21 cellular contexts compared by ENCODE assay signal in the genomic region with DNA sequence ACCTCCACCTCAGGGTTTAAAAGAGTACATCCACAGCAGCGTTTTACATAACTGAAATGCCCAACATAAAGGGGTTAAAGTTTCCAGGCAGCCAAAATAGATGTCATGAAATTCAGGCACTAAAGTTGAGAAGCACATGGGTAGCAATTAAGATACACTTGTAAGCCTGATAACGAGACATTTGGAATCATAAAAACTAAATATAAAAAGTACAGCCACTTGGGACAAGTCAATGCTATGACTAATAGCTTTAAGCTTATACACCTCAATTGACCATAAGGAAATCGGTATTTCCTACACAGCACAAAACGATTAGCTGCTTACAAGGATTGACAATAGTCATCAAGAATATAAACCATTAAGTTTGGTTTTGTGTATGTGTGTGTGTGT. TPM values are rescaled to one million over a fixed set of nuclear protein-coding genes. Genes with fewer than 3 reads are reported as not detected.
DNase-seq lines count a peak whose midpoint lies in the region; ATAC-seq and TF ChIP-seq lines count a peak whose summit lies in the region.
"Had no signal": no experiment of that assay in that cellular context is flagged by ENCODE, and none has a peak within 500 bp of the region (broad histone marks: within the 10 kb centered on the region; RNA-seq: fewer than 3 reads in every experiment).

No MANE protein-coding gene starts in this region.

- H3K4me3 Mint-ChIP-seq in GM23338 (no peak overlapping the region), nephron progenitor cell (no peak overlapping the region)
- H3K4me3 Mint-ChIP-seq: activated naive CD8-positive, alpha-beta T cell treated with anti-CD3 and anti-CD28 coated beads, Interleukin-2, amount 50 U/mL, for 24 hours had no signal

- no peaks in the 10 kb centered on the region for H3K9me3 ChIP-seq in heart right ventricle
- H3K9me3 ChIP-seq: HAP-1, prostate gland, SJSA1 had no signal

- intact Hi-C loops in heart right ventricle (cut with DNase I): loop anchor here in 1 of 10 donors (10.0 kb wide), 1 partner anchor 229 kb away; no protein-coding TSS in a partner anchor
- intact Hi-C loops in sciatic nerve (cut with DNase I): no loop called here

- 53 to 55% methylated on average over 4 of the region's 4 CpGs for WGBS in heart right ventricle, 2 donors

- H3K27ac Mint-ChIP-seq in GM23338 (peak overlapping the region; percentile 37), nephron progenitor cell (peak overlapping the region; percentile 85)
- H3K27ac Mint-ChIP-seq: activated naive CD8-positive, alpha-beta T cell treated with anti-CD3 and anti-CD28 coated beads, Interleukin-2, amount 50 U/mL, for 24 hours had no signal

- H2AFZ ChIP-seq in GM23338: no peak overlapping the region

- H3K4me1 ChIP-seq in GM23338 (ENCODE audit: insufficient read depth): no peaks in the 10 kb centered on the region
- H3K4me1 ChIP-seq in heart right ventricle: peaks cover 0 to 6% (median 0%) of the 10 kb centered on the region in 9 donors
- H3K4me1 ChIP-seq: HAP-1, prostate gland, SJSA1 had no signal

- H3K4me1 Mint-ChIP-seq in GM23338 (no peaks in the 10 kb centered on the region), nephron progenitor cell (no peaks in the 10 kb centered on the region)
- H3K4me1 Mint-ChIP-seq: activated naive CD8-positive, alpha-beta T cell treated with anti-CD3 and anti-CD28 coated beads, Interleukin-2, amount 50 U/mL, for 24 hours had no signal

- H3K27me3 Mint-ChIP-seq in GM23338 (ENCODE audit: insufficient read depth, low read depth, poor library complexity) (peaks cover 4% of the 10 kb centered on the region), nephron progenitor cell (ENCODE audit: low read depth, poor library complexity) (peaks cover 5% of the 10 kb centered on the region)

- H3K9me2 ChIP-seq in GM23338 (ENCODE audit: insufficient read depth): no peaks in the 10 kb centered on the region

- H3K79me2 ChIP-seq in GM23338 (replicated peaks; ENCODE audit: insufficient read depth): no peaks in the 10 kb centered on the region

- TF ChIP-seq CTCF in GM23338 (conservative IDR thresholded peaks at IDR 0.05; ENCODE audit: low read depth in 2 of 2): no peak
- no peak for TF ChIP-seq CTCF in heart right ventricle (IDR thresholded peaks at IDR 0.05)
- TF ChIP-seq CTCF in nephron progenitor cell (IDR thresholded peaks at IDR 0.05): no peak

- H3K9me3 Mint-ChIP-seq in GM23338: no peaks in the 10 kb centered on the region
- H3K9me3 Mint-ChIP-seq in nephron progenitor cell: no peaks in the 10 kb centered on the region
- H3K9me3 Mint-ChIP-seq: activated naive CD8-positive, alpha-beta T cell treated with anti-CD3 and anti-CD28 coated beads, Interleukin-2, amount 50 U/mL, for 24 hours had no signal

- no peaks in the 10 kb centered on the region for H3F3A ChIP-seq in GM23338 (replicated peaks; ENCODE audit: low read depth)

- ATAC-seq in GM23338 (no peak; the same call in 2 of the 3 replicates), SK-N-SH treated with all-trans-retinoic acid at 6 μM for 48 hours (peak; percentile 42), heart right ventricle (peak in 7 of 8 donors; percentile 38 to 78 (median 71)), HG02884 (IDR thresholded peaks at IDR 0.05; ENCODE audit: unreplicated experiment) (no peak), sciatic nerve (no peak)
- ATAC-seq: activated naive CD8-positive, alpha-beta T cell treated with anti-CD3 and anti-CD28 coated beads, Interleukin-2, amount 50 U/mL, for 24 hours had no signal

- H3K36me3 ChIP-seq in GM23338 (ENCODE audit: insufficient read depth): peaks cover 25% of the 10 kb centered on the region
- peaks cover 0 to 48% (median 24%) of the 10 kb centered on the region in 9 donors for H3K36me3 ChIP-seq in heart right ventricle

- DNase-seq in GM23338 (ENCODE audit: low spot score) (no peak), heart right ventricle (no peak), nephron progenitor cell (no peak), activated gamma-delta T cell treated with Interleukin-2 at 50 U/mL for 16 hours (no peak), sciatic nerve (ENCODE audit: low spot score) (no peak)
- DNase-seq in activated CD4-positive, alpha-beta T cell treated with anti-CD3 and anti-CD28 coated beads for 1 hour: no peak
- DNase-seq: activated CD8-positive, alpha-beta memory T cell treated with anti-CD3 and anti-CD28 coated beads, Interleukin-2, amount 50 U/mL, for 4 hours; activated effector memory CD4-positive, alpha-beta T cell treated with Interleukin-2 at 50 U/mL for 16 hours; activated naive CD8-positive, alpha-beta T cell treated with anti-CD3 and anti-CD28 coated beads, Interleukin-2, amount 50 U/mL, for 24 hours; brain microvascular endothelial cell; DMS79; MM.1S; NCI-H146; OCI-M1; T-helper 2 cell; trophoblast cell had no signal

- H4K20me1 ChIP-seq in GM23338 (replicated peaks; ENCODE audit: insufficient read depth): peaks cover 2% of the 10 kb centered on the region; the same call in 1 of the 2 replicates

- H3K4me3 ChIP-seq in GM23338 (no peak overlapping the region), heart right ventricle (no peak overlapping the region)
- H3K4me3 ChIP-seq: HAP-1, prostate gland, SJSA1 had no signal

- H3K4me2 ChIP-seq in GM23338: no peak overlapping the region

- no peaks in the 10 kb centered on the region for H3K27me3 ChIP-seq in GM23338 (ENCODE audit: insufficient read depth)
- H3K27me3 ChIP-seq in heart right ventricle: no peaks in the 10 kb centered on the region
- H3K27me3 ChIP-seq: brain microvascular endothelial cell, SJSA1 had no signal

- H3K36me3 Mint-ChIP-seq in GM23338 (ENCODE audit: low read depth) (peaks cover 29% of the 10 kb centered on the region), nephron progenitor cell (ENCODE audit: low read depth) (peaks cover 32% of the 10 kb centered on the region)

- peak overlapping the region; percentile 34; the same call in 1 of the 2 replicates for H3K27ac ChIP-seq in GM23338 (ENCODE audit: low read depth)
- H3K27ac ChIP-seq in heart right ventricle: no peak overlapping the region
- H3K27ac ChIP-seq: brain microvascular endothelial cell, prostate gland, SJSA1 had no signal

TF ChIP-seq in GM23338, 12 proteins besides CTCF, POLR2A, EP300 and RAD21 (continues in another document):
- TF ChIP-seq ZNF331 (CRISPR knock-in tag; IDR thresholded peaks at IDR 0.05; ENCODE audit: low read depth) (no peak), EZH2phosphoT487 (IDR thresholded peaks at IDR 0.05; ENCODE audit: unreplicated experiment) (no peak), NANOG (IDR thresholded peaks at IDR 0.05; ENCODE audit: borderline replicate concordance) (no peak), ZNF114 (CRISPR knock-in tag; IDR thresholded peaks at IDR 0.05) (no peak), JUNB (IDR thresholded peaks at IDR 0.05; ENCODE audit: unreplicated experiment) (no peak), POLR2AphosphoS5 (IDR thresholded peaks at IDR 0.05; ENCODE audit: low read depth) (no peak), STAT1 (IDR thresholded peaks at IDR 0.05; ENCODE audit: unreplicated experiment) (no peak)

TF ChIP-seq in SK-N-SH treated with all-trans-retinoic acid at 6 μM for 48 hours, 23 proteins besides CTCF, POLR2A, EP300 and RAD21:
- TF ChIP-seq ZNF70 (CRISPR knock-in tag; IDR thresholded peaks at IDR 0.05) (no peak), ZNF8 (CRISPR knock-in tag; IDR thresholded peaks at IDR 0.05) (no peak), ZFP3 (CRISPR knock-in tag; IDR thresholded peaks at IDR 0.05) (no peak), TCF4 (CRISPR knock-in tag; IDR thresholded peaks at IDR 0.05; ENCODE audit: borderline replicate concordance) (no peak), ZC3H10 (CRISPR knock-in tag; IDR thresholded peaks at IDR 0.05) (0 out of 2 replicates have a peak, but pooled peaks have one; percentile 46)

RNA-seq across cellular contexts. Expression of a gene that starts 11.8 kb away (rescaled TPM):
- 96.9 and 99.0 TPM in 2 replicates for total RNA-seq in GM23338 (2014; rRNA removed; shearing (Covaris generic))
- polyA plus RNA-seq in GM23338 (2016; fragmentation: Nextera tagmentation; extraction: Ambion mirVana): 88.6 and 102 TPM in 2 replicates
- total RNA-seq in heart right ventricle: 10 to 100 TPM; 30.0 to 69.9 (median 51.3) TPM
- 10 to 100 TPM in 1 of 2 donors, 1 to 10 TPM in 1; 2.6 to 13.6 TPM for polyA plus RNA-seq in heart right ventricle
- total RNA-seq in sciatic nerve: 39.1 TPM

RNA-seq across cellular contexts. Expression of a gene that starts 51.5 kb away (rescaled TPM):
- 71.0 and 77.3 TPM in 2 replicates for total RNA-seq in GM23338 (2014; rRNA removed; shearing (Covaris generic))
- 28.6 and 37.1 TPM in 2 replicates for polyA plus RNA-seq in GM23338 (2016; fragmentation: Nextera tagmentation; extraction: Ambion mirVana)
- 10 to 100 TPM; 25.8 to 46.3 (median 41.0) TPM for total RNA-seq in heart right ventricle
- polyA plus RNA-seq in heart right ventricle: 1 to 10 TPM; 4.3 to 9.0 TPM
- total RNA-seq in sciatic nerve: 88.5 TPM

Comparison
In these comparisons a context has a peak if more than half of its experiments do, and no peak if none do; other contexts are left out.
1. ATAC-seq: peak in SK-N-SH treated with all-trans-retinoic acid at 6 μM for 48 hours (single experiment) and heart right ventricle (7 of 8); none in GM23338 (single experiment), HG02884 (single experiment) and sciatic nerve (single experiment).